In genomic region chr22:44248926-44249325, GRCh38 we compare ENCODE assay signal across 29 cellular contexts.
DNase-seq lines count a peak whose midpoint lies in the region; ATAC-seq, FAIRE-seq and TF ChIP-seq lines count a peak whose summit lies in the region.
"Had no signal": no experiment of that assay in that cellular context is flagged by ENCODE, and none has a peak within 500 bp of the region (broad histone marks: within the 10 kb centered on the region; RNA-seq: fewer than 3 reads in every experiment).

No MANE protein-coding gene starts in this region.

- peak; percentile 54 for DNase-seq in ACHN
- DNase-seq in HK-2 (ENCODE audit: unreplicated experiment), result peak; percentile 32
- peak; percentile 7 for DNase-seq in GM12878 (ENCODE audit: low read depth, low spot score)
- DNase-seq in mucosa of gallbladder (ENCODE audit: low spot score), result peak; percentile 4
- DNase-seq in HPDE6-E6E7 (ENCODE audit: extremely low spot score), result no peak
- DNase-seq in stimulated activated naive CD8-positive, alpha-beta T cell treated with anti-CD3 and anti-CD28 coated beads, Interleukin-15, amount 100 ng/mL, for 72 hours, result no peak
- DNase-seq: AML-193; CD4-positive, alpha-beta T cell; COR-L47; H9; NCI-H1048; NCI-H1417; NCI-H187; NCI-H2081 treated with DMSO at 0.1 percent for 48 hours; NCI-H2171; NCI-H226; NCI-H510A; NCI-H69; SIG-M5 had no signal

- H4K20me1 ChIP-seq in GM12878 (ENCODE audit: control insufficient read depth, insufficient read depth), result no peaks in the 10 kb centered on the region
- H4K20me1 ChIP-seq: BLaER1 treated with 17β-estradiol and CSF1 and Interleukin-3, amounts not matched to agents 10 nM and 100 nM had no signal

- no peak overlapping the region for H3K27ac ChIP-seq in GM12878 (ENCODE audit: control insufficient read depth, insufficient read depth)
- H3K27ac ChIP-seq: BLaER1 treated with 17β-estradiol and CSF1 and Interleukin-3, amounts not matched to agents 10 nM and 100 nM; KMS-11; SK-N-MC had no signal

- H3K9ac ChIP-seq in GM12878 (ENCODE audit: control insufficient read depth, insufficient read depth, low read length), result no peak overlapping the region
- H3K9ac ChIP-seq: BLaER1 treated with 17β-estradiol and CSF1 and Interleukin-3, amounts not matched to agents 10 nM and 100 nM; KMS-11 had no signal

- H3K36me3 ChIP-seq in GM12878 (ENCODE audit: control insufficient read depth in 2 of 2, insufficient read depth in 2 of 2, low read length in 1 of 2), result no peaks in the 10 kb centered on the region
- H3K36me3 ChIP-seq: BLaER1 treated with 17β-estradiol and CSF1 and Interleukin-3, amounts not matched to agents 10 nM and 100 nM had no signal

- no peak overlapping the region for H3K4me3 ChIP-seq in GM12878
- H3K4me3 ChIP-seq: BLaER1 treated with 17β-estradiol and CSF1 and Interleukin-3, amounts not matched to agents 10 nM and 100 nM; SK-N-MC had no signal

- peaks cover 29% of the 10 kb centered on the region for H3K27me3 Mint-ChIP-seq in stimulated activated naive CD8-positive, alpha-beta T cell treated with anti-CD3 and anti-CD28 coated beads, Interleukin-15, amount 100 ng/mL, for 72 hours

- H3K4me3 Mint-ChIP-seq in stimulated activated naive CD8-positive, alpha-beta T cell treated with anti-CD3 and anti-CD28 coated beads, Interleukin-15, amount 100 ng/mL, for 72 hours, result no peak overlapping the region
- H3K4me3 Mint-ChIP-seq: CD4-positive, alpha-beta T cell; H9; IgD-negative memory B cell had no signal

- no peak overlapping the region for H3K4me2 ChIP-seq in GM12878 (ENCODE audit: control insufficient read depth, insufficient read depth)
- H3K4me2 ChIP-seq: BLaER1 treated with 17β-estradiol and CSF1 and Interleukin-3, amounts not matched to agents 10 nM and 100 nM; KMS-11 had no signal

- ATAC-seq in GM12878 (peak; percentile 64), GM21786 (IDR thresholded peaks at IDR 0.05; ENCODE audit: unreplicated experiment) (no peak), HG02885 (IDR thresholded peaks at IDR 0.05; ENCODE audit: poor library complexity, unreplicated experiment) (no peak)
- ATAC-seq in stimulated activated naive CD8-positive, alpha-beta T cell treated with anti-CD3 and anti-CD28 coated beads, Interleukin-15, amount 100 ng/mL, for 72 hours, result no peak
- ATAC-seq: Panc1 had no signal

- H3K79me2 ChIP-seq in GM12878 (ENCODE audit: control insufficient read depth, insufficient read depth, low read length), result no peaks in the 10 kb centered on the region

- in situ Hi-C loops in ACHN (cut with HindIII; ENCODE audit: low pct_ligation_motif_present, low pct_unique_long_range_greater_than_20kb, low sequenced_read_pairs) (no loop called here), GM12878 (cut with MboI) (no loop called here)

- no peak for TF ChIP-seq EP300 in GM12878 (IDR thresholded peaks at IDR 0.05; ENCODE audit: borderline replicate concordance in 1 of 2, control insufficient read depth in 1 of 2, low read depth in 2 of 2, low read length in 2 of 2)

- POLR2A ChIA-PET in GM12878 (lab: Charles Lee), result no interaction called here

- no peaks in the 10 kb centered on the region for H3K4me1 ChIP-seq in GM12878 (ENCODE audit: control insufficient read depth, insufficient read depth, low read length)

- 29% methylated on average over 10 of the region's 10 CpGs for WGBS in GM12878 (ENCODE audit: insufficient coverage, insufficient replicate concordance, low lambda C conversion rate, missing lambda C conversion rate)

- no peak overlapping the region for H2AFZ ChIP-seq in GM12878 (ENCODE audit: control insufficient read depth, low read depth, low read length)

- H3K27me3 ChIP-seq in GM12878 (replicated peaks in 1 of 2; ENCODE audit: control insufficient read depth in 2 of 2, insufficient read depth in 2 of 2, low read length in 1 of 2), result no peaks in the 10 kb centered on the region; a peak in 2 of 4 replicates
- H3K27me3 ChIP-seq: BLaER1 treated with 17β-estradiol and CSF1 and Interleukin-3, amounts not matched to agents 10 nM and 100 nM had no signal

- no peak for TF ChIP-seq CTCF in GM12878 (IDR thresholded peaks at IDR 0.05 in 2 of 3, conservative IDR thresholded peaks at IDR 0.05 in 1 of 3; ENCODE audit: control insufficient read depth in 2 of 3, extremely low read depth in 1 of 3, insufficient read depth in 1 of 3, low read depth in 3 of 3, low read length in 3 of 3)

- CTCF ChIA-PET in GM12878 (lab: Yijun Ruan, JAX), result no interaction called here

- no peak for FAIRE-seq in GM12878 (lab: Jason Lieb, UNC)
- FAIRE-seq: A204.1, G401.6, GM12892 had no signal

- intact Hi-C loops in GM12878 (cut with micrococcal nuclease; ENCODE audit: unreplicated experiment), result no loop called here

- RAD21 ChIA-PET in GM12878 (lab: Charles Lee; ENCODE audit: unreplicated experiment), result no interaction called here

- BruUV-seq in GM12878 (replicated peaks; lab: Mats Ljungman, UMichigan), result no TSS peak

- H3K9me3 Mint-ChIP-seq in stimulated activated naive CD8-positive, alpha-beta T cell treated with anti-CD3 and anti-CD28 coated beads, Interleukin-15, amount 100 ng/mL, for 72 hours, result peaks cover 13 to 24% of the 10 kb centered on the region in 2 donors

- H3K9me3 ChIP-seq in GM12878 (replicated peaks; ENCODE audit: control insufficient read depth, insufficient read depth, low read length), result peaks cover 4% of the 10 kb centered on the region; the same call in 2 of the 3 replicates

- no peak overlapping the region for H3K27ac Mint-ChIP-seq in stimulated activated naive CD8-positive, alpha-beta T cell treated with anti-CD3 and anti-CD28 coated beads, Interleukin-15, amount 100 ng/mL, for 72 hours
- H3K27ac Mint-ChIP-seq: CD4-positive, alpha-beta T cell; H9; IgD-negative memory B cell had no signal

- TF ChIP-seq POLR2A in GM12878 (IDR thresholded peaks at IDR 0.05; ENCODE audit: low read depth, low read length), result no peak

- H3K4me1 Mint-ChIP-seq in stimulated activated naive CD8-positive, alpha-beta T cell treated with anti-CD3 and anti-CD28 coated beads, Interleukin-15, amount 100 ng/mL, for 72 hours, result no peaks in the 10 kb centered on the region
- H3K4me1 Mint-ChIP-seq: H9, IgD-negative memory B cell had no signal

- SMC1A ChIA-PET in GM12878 (lab: Charles Lee; ENCODE audit: uncharacterized antibody, unreplicated experiment), result no interaction called here

- no peak for TF ChIP-seq RAD21 in GM12878 (IDR thresholded peaks at IDR 0.05; ENCODE audit: insufficient read depth, low read depth, low read length)

TF ChIP-seq in GM12878, 131 proteins besides CTCF, POLR2A, EP300 and RAD21:
- TF ChIP-seq E2F4 (IDR thresholded peaks at IDR 0.05; ENCODE audit: low read depth, low read length), result no peak
- no peak for TF ChIP-seq RCOR1 (conservative IDR thresholded peaks at IDR 0.05; ENCODE audit: low read depth, low read length)
- TF ChIP-seq BCL11A (IDR thresholded peaks at IDR 0.05; ENCODE audit: low read depth, low read length), result no peak
- TF ChIP-seq IRF4 (IDR thresholded peaks at IDR 0.05; ENCODE audit: low read depth, low read length), result no peak
- TF ChIP-seq CEBPB (IDR thresholded peaks at IDR 0.05; ENCODE audit: borderline replicate concordance in 1 of 2, low read depth in 2 of 2, low read length in 2 of 2), result no peak
- peak; percentile 13 for TF ChIP-seq BCL3 (IDR thresholded peaks at IDR 0.05; ENCODE audit: borderline replicate concordance, insufficient read depth, low read depth, low read length, poor library complexity, severe bottlenecking)
- TF ChIP-seq TCF3 (IDR thresholded peaks at IDR 0.05; ENCODE audit: borderline replicate concordance, insufficient read depth, low read depth, low read length), result 0 out of 2 replicates have a peak, but pooled peaks have one; percentile 17
- no peak for TF ChIP-seq JUND (IDR thresholded peaks at IDR 0.05; ENCODE audit: low read depth, low read length)
- TF ChIP-seq NR2F1 (conservative IDR thresholded peaks at IDR 0.05), result no peak
- TF ChIP-seq PAX5 (IDR thresholded peaks at IDR 0.05; ENCODE audit: borderline replicate concordance, low read depth, low read length), result peak; percentile 18; the same call in 1 of the 2 replicates

Comparison
In these comparisons a context has a peak if more than half of its experiments do, and no peak if none do; other contexts are left out.
1. DNase-seq: peak in ACHN (single experiment), HK-2 (single experiment), GM12878 (single experiment) and mucosa of gallbladder (single experiment); none in HPDE6-E6E7 (single experiment) and stimulated activated naive CD8-positive, alpha-beta T cell treated with anti-CD3 and anti-CD28 coated beads, Interleukin-15, amount 100 ng/mL, for 72 hours (0 of 2).